Comparison of ENCODE assay signal across 19 cellular contexts in genomic region chr1:199410462-199410861, GRCh38.
DNase-seq lines count a peak whose midpoint lies in the region; ATAC-seq, FAIRE-seq and TF ChIP-seq lines count a peak whose summit lies in the region.
"Had no signal": no experiment of that assay in that cellular context is flagged by ENCODE, and none has a peak within 500 bp of the region (broad histone marks: within the 10 kb centered on the region; RNA-seq: fewer than 3 reads in every experiment).

No MANE protein-coding gene starts in this region.

- no peaks in the 10 kb centered on the region for H3K36me3 ChIP-seq in small intestine (ENCODE audit: control insufficient read depth in 2 of 2, insufficient read depth in 2 of 2, low read length in 2 of 2)
- H3K36me3 ChIP-seq: BE2C had no signal

- no peak for TF ChIP-seq CTCF in activated B cell treated with CpG ODN at 0.5 μM for 24 hours (IDR thresholded peaks at IDR 0.05)

- H3K36me3 Mint-ChIP-seq in activated B cell treated with CpG ODN at 0.5 μM for 24 hours (ENCODE audit: low read depth) (no peaks in the 10 kb centered on the region), naive B cell (no peaks in the 10 kb centered on the region)

- H3K27me3 Mint-ChIP-seq in activated B cell treated with CpG ODN at 0.5 μM for 24 hours, result no peaks in the 10 kb centered on the region
- no peaks in the 10 kb centered on the region for H3K27me3 Mint-ChIP-seq in naive B cell

- H3K4me3 ChIP-seq in small intestine (ENCODE audit: low read depth in 1 of 2, low read length in 2 of 2), result no peak overlapping the region

- DNase-seq in GM12891 (ENCODE audit: insufficient read length, low spot score) (no peak), activated B cell treated with CpG ODN at 0.5 μM for 24 hours (no peak), naive B cell (peak; percentile 21), putamen (ENCODE audit: low spot score) (no peak), small intestine (no peak)
- no peak for DNase-seq in central memory CD4-positive, alpha-beta T cell
- DNase-seq: BE2C; CD4-positive, alpha-beta memory T cell; DMS153; DMS79 treated with DMSO at 0.1 percent for 48 hours; EL had no signal

- CTCF ChIA-PET in activated B cell treated with CpG ODN at 0.5 μM for 24 hours (lab: Charles Lee), result no interaction called here

- POLR2A ChIA-PET in activated B cell treated with CpG ODN at 0.5 μM for 24 hours (lab: Charles Lee), result no interaction called here

- TF ChIP-seq POLR2A in GM12891 (IDR thresholded peaks at IDR 0.05; ENCODE audit: low read depth, low read length), result no peak

- intact Hi-C loops in activated B cell treated with CpG ODN at 0.5 μM for 24 hours (cut with micrococcal nuclease), result loop anchor here (5.0 kb wide), 1 partner anchor 87 kb away; no protein-coding TSS in a partner anchor

- no peaks in the 10 kb centered on the region for H3K9me3 ChIP-seq in small intestine (ENCODE audit: control insufficient read depth, low read depth)
- H3K9me3 ChIP-seq: BE2C had no signal

- H3K27me3 ChIP-seq in small intestine (ENCODE audit: control insufficient read depth in 2 of 2, insufficient read depth in 2 of 2, low read length in 2 of 2), result no peaks in the 10 kb centered on the region
- H3K27me3 ChIP-seq: BE2C had no signal

- H3K27ac Mint-ChIP-seq in activated B cell treated with CpG ODN at 0.5 μM for 24 hours (no peak overlapping the region), naive B cell (peak overlapping the region in 4 of 6 donors; percentile 1 to 61 (median 24))
- H3K27ac Mint-ChIP-seq: CD4-positive, alpha-beta memory T cell had no signal

- H3K4me3 Mint-ChIP-seq in activated B cell treated with CpG ODN at 0.5 μM for 24 hours, result no peak overlapping the region
- H3K4me3 Mint-ChIP-seq in naive B cell, result peak overlapping the region in 3 of 8 donors; percentile 4 to 37 (median 7)
- H3K4me3 Mint-ChIP-seq: CD4-positive, alpha-beta memory T cell had no signal

- FAIRE-seq in GM12891 (lab: Jason Lieb, UNC) (peak; percentile 5), small intestine (lab: Jason Lieb, UNC) (no peak)
- FAIRE-seq: A204.1, G401.6, GM19239, H54 had no signal

- H3K27ac ChIP-seq in small intestine (ENCODE audit: low read depth in 1 of 2, low read length in 1 of 2), result no peak overlapping the region
- H3K27ac ChIP-seq: C4-2B, HL-60 had no signal

- H3K4me1 Mint-ChIP-seq in activated B cell treated with CpG ODN at 0.5 μM for 24 hours (peaks cover 30% of the 10 kb centered on the region), naive B cell (peaks cover 21 to 33% (median 27%) of the 10 kb centered on the region in 3 donors)
- H3K4me1 Mint-ChIP-seq: CD4-positive, alpha-beta memory T cell had no signal

- H3K9me3 Mint-ChIP-seq in activated B cell treated with CpG ODN at 0.5 μM for 24 hours (peaks cover 2% of the 10 kb centered on the region), naive B cell (peaks cover 0 to 4% (median 0%) of the 10 kb centered on the region in 7 donors)

- no peaks in the 10 kb centered on the region for H3K4me1 ChIP-seq in small intestine (ENCODE audit: control insufficient read depth in 2 of 2, insufficient read depth in 1 of 2, low read depth in 1 of 2, low read length in 1 of 2)
- H3K4me1 ChIP-seq: BE2C had no signal

- 69 to 86% (median 77%) methylated on average over 3 of the region's 3 CpGs for WGBS in small intestine, 3 donors

- peak; percentile 77 for ATAC-seq in activated B cell treated with CpG ODN at 0.5 μM for 24 hours (ENCODE audit: low read depth)
- ATAC-seq in naive B cell (ENCODE audit: low read depth in 2 of 2), result peak; percentile 87 to 97
- no peak for ATAC-seq in GM21619 (IDR thresholded peaks at IDR 0.05; ENCODE audit: unreplicated experiment)
- ATAC-seq: HCT116 had no signal

TF ChIP-seq in GM12891, 5 proteins besides CTCF, POLR2A, EP300 and RAD21:
- TF ChIP-seq SPI1 (IDR thresholded peaks at IDR 0.05; ENCODE audit: low read depth, low read length), result 0 out of 2 replicates have a peak, but pooled peaks have one; percentile 17
- TF ChIP-seq POLR2AphosphoS5 (IDR thresholded peaks at IDR 0.05; ENCODE audit: low read depth, low read length), result no peak
- TF ChIP-seq PAX5 (IDR thresholded peaks at IDR 0.05; ENCODE audit: insufficient read depth, low read length, severe bottlenecking), result no peak
- TF ChIP-seq POU2F2 (IDR thresholded peaks at IDR 0.05; ENCODE audit: low read depth, low read length), result no peak
